In the genomic region with DNA sequence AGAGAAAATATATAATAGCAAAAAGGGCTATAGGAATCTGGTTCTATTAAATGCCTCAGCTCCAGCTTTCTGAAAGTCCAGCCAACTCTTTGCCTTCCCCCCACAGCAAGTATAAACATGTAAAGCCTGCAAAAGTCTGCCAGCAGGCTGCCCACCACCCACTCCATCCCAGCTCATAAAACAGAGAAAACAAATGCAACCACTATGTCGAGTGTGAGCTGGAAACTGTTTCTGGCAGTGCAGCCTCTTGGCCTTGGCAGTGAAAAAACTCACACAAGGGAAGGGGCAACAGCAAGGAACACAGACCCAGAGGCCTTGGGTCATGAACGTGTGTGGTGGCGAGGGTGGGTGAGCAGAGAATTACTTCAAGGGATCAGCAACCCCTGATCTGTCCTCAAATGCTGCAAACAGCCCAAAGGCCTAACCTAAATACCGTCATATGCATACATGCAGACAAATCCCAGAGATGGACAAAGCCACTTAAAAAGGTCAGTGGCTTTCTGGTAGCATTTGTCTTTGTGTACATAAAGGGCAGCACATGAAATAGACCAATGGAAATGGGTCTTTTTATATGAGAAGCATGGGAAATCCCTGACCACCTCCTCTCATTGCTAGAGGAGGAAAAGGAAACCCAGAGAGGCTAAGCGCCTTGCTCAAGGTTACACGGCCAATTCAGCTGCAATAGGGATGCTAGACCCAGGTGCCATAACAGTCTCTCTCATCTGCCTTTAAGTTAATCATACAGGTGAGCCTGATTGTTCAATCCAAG, we compare ENCODE assay signal across 21 cellular contexts.
DNase-seq lines count a peak whose midpoint lies in the region; ATAC-seq and TF ChIP-seq lines count a peak whose summit lies in the region.
"Had no signal": no experiment of that assay in that cellular context is flagged by ENCODE, and none has a peak within 500 bp of the region (broad histone marks: within the 10 kb centered on the region; RNA-seq: fewer than 3 reads in every experiment).

No MANE protein-coding gene starts in this region.

- H3K56ac ChIP-seq in H9 (ENCODE audit: insufficient read length, low read depth, low read length), result no peak overlapping the region

- H3K23ac ChIP-seq in H9 (ENCODE audit: insufficient read length, low read depth, low read length), result no peak overlapping the region

- H2AK5ac ChIP-seq in H9 (ENCODE audit: insufficient read length, low read length), result no peak overlapping the region

- H3K9me3 Mint-ChIP-seq in T-helper 2 cell treated with Interferon-gamma antibody and Interleukin-4, amounts not matched to agents 5 μg/mL and 100 μg/mL, for 36 hours, result no peaks in the 10 kb centered on the region
- H3K9me3 Mint-ChIP-seq in H9, result no peaks in the 10 kb centered on the region
- H3K9me3 Mint-ChIP-seq: mesothelial cell of epicardium; T-helper 1 cell treated with Interleukin-12 subunit alpha and Interleukin-12 subunit beta and Interleukin-4 antibody, amounts not matched to agents 30 μg/mL and 1 μg/mL, for 36 hours had no signal

- no peak overlapping the region for H3K4me3 Mint-ChIP-seq in T-helper 2 cell treated with Interferon-gamma antibody and Interleukin-4, amounts not matched to agents 5 μg/mL and 100 μg/mL, for 36 hours
- no peak overlapping the region for H3K4me3 Mint-ChIP-seq in H9
- H3K4me3 Mint-ChIP-seq: mesothelial cell of epicardium; T-helper 1 cell treated with Interleukin-12 subunit alpha and Interleukin-12 subunit beta and Interleukin-4 antibody, amounts not matched to agents 30 μg/mL and 1 μg/mL, for 36 hours had no signal

- H3K14ac ChIP-seq in H9 (ENCODE audit: insufficient read depth, low read length), result no peak overlapping the region

- H3K79me2 ChIP-seq in GM23248 (ENCODE audit: insufficient read depth), result no peaks in the 10 kb centered on the region
- H3K79me2 ChIP-seq in H9 (ENCODE audit: insufficient read depth, low read length), result no peaks in the 10 kb centered on the region

- H3K79me1 ChIP-seq in H9 (ENCODE audit: insufficient read depth, low read depth, low read length, poor library complexity, severe bottlenecking), result no peaks in the 10 kb centered on the region

- H3K4me1 Mint-ChIP-seq in T-helper 2 cell treated with Interferon-gamma antibody and Interleukin-4, amounts not matched to agents 5 μg/mL and 100 μg/mL, for 36 hours (ENCODE audit: low read depth), result peaks cover 27% of the 10 kb centered on the region
- H3K4me1 Mint-ChIP-seq in H9, result peaks cover 4 to 6% of the 10 kb centered on the region in 2 experiments

- no peak overlapping the region for H3K27ac Mint-ChIP-seq in T-helper 2 cell treated with Interferon-gamma antibody and Interleukin-4, amounts not matched to agents 5 μg/mL and 100 μg/mL, for 36 hours
- H3K27ac Mint-ChIP-seq in H9, result no peak overlapping the region
- H3K27ac Mint-ChIP-seq: mesothelial cell of epicardium had no signal

- H3K27me3 ChIP-seq in GM23248 (replicated peaks; ENCODE audit: insufficient read depth), result no peaks in the 10 kb centered on the region
- no peaks in the 10 kb centered on the region for H3K27me3 ChIP-seq in H9 (ENCODE audit: insufficient read depth, low read length)
- H3K27me3 ChIP-seq: BE2C had no signal

- H3K9me2 ChIP-seq in GM23248 (ENCODE audit: insufficient read depth), result no peaks in the 10 kb centered on the region

- DNase-seq in T-helper 2 cell treated with Interferon-gamma antibody and Interleukin-4, amounts not matched to agents 5 μg/mL and 100 μg/mL, for 36 hours (ENCODE audit: low spot score), result peak; percentile 20
- DNase-seq in T-helper 2 cell, result no peak
- DNase-seq in GM13976 (ENCODE audit: low spot score), result peak; percentile 69
- peak; percentile 24 for DNase-seq in fibroblast of villous mesenchyme (ENCODE audit: low read depth)
- no peak for DNase-seq in NCI-H2196 (lab: John Stamatoyannopoulos, UW; ENCODE audit: unreplicated experiment)
- DNase-seq in GM23248, result no peak
- DNase-seq in H9, result no peak
- DNase-seq: activated naive CD4-positive, alpha-beta T cell treated with Interleukin-2 at 50 U/mL for 16 hours; BE2C; Caco-2; effector CD8-positive, alpha-beta T cell; glutamatergic neuron; Karpas-422; NCI-H1105; NCI-H526; SIG-M5; stimulated activated CD4-positive, alpha-beta T cell treated with anti-CD3 and anti-CD28 coated beads, Interleukin-2, amount 100 ng/mL, for 48 hours had no signal

- in situ Hi-C loops in GM13976 (cut with MboI; ENCODE audit: low sequenced_read_pairs, unreplicated experiment) (loop anchor here (10.0 kb wide), 1 partner anchor 175 kb away; a partner anchor contains a TSS), GM23248 (cut with MboI) (no loop called here)

- H2BK15ac ChIP-seq in H9 (ENCODE audit: low read depth, low read length), result no peak overlapping the region

- H3K4me1 ChIP-seq in GM23248 (ENCODE audit: insufficient read depth) (no peaks in the 10 kb centered on the region), H9 (ENCODE audit: insufficient read depth, low read length) (no peaks in the 10 kb centered on the region)
- H3K4me1 ChIP-seq: BE2C, Caco-2 had no signal

- ATAC-seq in HG02798 (IDR thresholded peaks at IDR 0.05; ENCODE audit: poor library complexity, unreplicated experiment), result peak; percentile 46

- no peak for TF ChIP-seq CTCF in GM13976 (IDR thresholded peaks at IDR 0.05; ENCODE audit: borderline replicate concordance, control extremely low read depth, extremely low read depth, insufficient read depth, missing control alignments)
- no peak for TF ChIP-seq CTCF in fibroblast of villous mesenchyme (IDR thresholded peaks at IDR 0.05; ENCODE audit: insufficient read depth, low read depth, low read length)
- TF ChIP-seq CTCF in H9 (conservative IDR thresholded peaks at IDR 0.05), result no peak

- H3T11ph ChIP-seq in H9 (ENCODE audit: low read length), result no peak overlapping the region

- H3F3A ChIP-seq in GM23248 (ENCODE audit: insufficient read depth), result 0 out of 2 replicates have a peak, but pooled peaks cover 6% of the 10 kb centered on the region

- H3K9ac ChIP-seq in GM23248, result no peak overlapping the region
- H3K9ac ChIP-seq in H9 (ENCODE audit: extremely low read depth, insufficient read length, low read length), result no peak overlapping the region

- H3K18ac ChIP-seq in H9 (ENCODE audit: insufficient read length, low read depth, low read length), result no peak overlapping the region

- H3K36me3 ChIP-seq in GM23248 (ENCODE audit: low read depth), result no peaks in the 10 kb centered on the region
- H3K36me3 ChIP-seq: BE2C, prostate gland had no signal

- H2BK12ac ChIP-seq in H9 (ENCODE audit: insufficient read length, low read depth, low read length), result no peak overlapping the region

- H3K27ac ChIP-seq in GM23248 (no peak overlapping the region), H9 (ENCODE audit: insufficient read length, low read depth, low read length) (no peak overlapping the region)
- H3K27ac ChIP-seq: prostate gland had no signal

- H4K20me1 ChIP-seq in GM23248 (ENCODE audit: insufficient read depth), result no peaks in the 10 kb centered on the region
- no peaks in the 10 kb centered on the region for H4K20me1 ChIP-seq in H9 (ENCODE audit: control insufficient read depth, insufficient read depth, insufficient read length)

- no peaks in the 10 kb centered on the region for H3K23me2 ChIP-seq in H9 (ENCODE audit: insufficient read length, low read depth, low read length, poor library complexity, severe bottlenecking)

- H3K9me3 ChIP-seq in GM23248 (ENCODE audit: low read depth) (no peaks in the 10 kb centered on the region), H9 (ENCODE audit: control insufficient read depth, low read depth, low read length) (no peaks in the 10 kb centered on the region)
- H3K9me3 ChIP-seq: BE2C, Caco-2, prostate gland had no signal

- H3K27me3 Mint-ChIP-seq in T-helper 2 cell treated with Interferon-gamma antibody and Interleukin-4, amounts not matched to agents 5 μg/mL and 100 μg/mL, for 36 hours (ENCODE audit: low read depth), result no peaks in the 10 kb centered on the region
- no peaks in the 10 kb centered on the region; the same call in 1 of the 2 replicates for H3K27me3 Mint-ChIP-seq in H9 (ENCODE audit: low read depth)

- H3K4me3 ChIP-seq in fibroblast of villous mesenchyme (ENCODE audit: low read depth, low read length), result no peak overlapping the region
- H3K4me3 ChIP-seq in GM23248, result no peak overlapping the region
- H3K4me3 ChIP-seq: prostate gland had no signal

- no peak overlapping the region for H2AFZ ChIP-seq in GM23248
- H2AFZ ChIP-seq in H9 (ENCODE audit: low read length), result no peak overlapping the region

- H4K5ac ChIP-seq in H9 (ENCODE audit: insufficient read length, low read depth, low read length), result no peak overlapping the region

- no peak overlapping the region for H2BK5ac ChIP-seq in H9 (ENCODE audit: insufficient read length, low read length)

- WGBS in GM23248 (ENCODE audit: low coverage in 1 of 2, low lambda C conversion rate in 2 of 2, missing lambda C conversion rate in 2 of 2), 2 experiments, result 67 to 69% methylated on average over 6 of the region's 6 CpGs
- WGBS in H9 (ENCODE audit: extremely low coverage, insufficient read length, low lambda C conversion rate), result no CpG with 5 or more reads among the region's 6 CpGs

- no peak overlapping the region for H4K91ac ChIP-seq in H9 (ENCODE audit: insufficient read length, low read depth, low read length)

- no peak overlapping the region for H2BK20ac ChIP-seq in H9 (ENCODE audit: low read depth, low read length, poor library complexity, severe bottlenecking)

- H2BK120ac ChIP-seq in H9 (ENCODE audit: low read depth, low read length, poor library complexity, severe bottlenecking), result no peak overlapping the region

- no peak overlapping the region for H3K4me2 ChIP-seq in GM23248 (ENCODE audit: unreplicated experiment)
- no peak overlapping the region for H3K4me2 ChIP-seq in H9 (ENCODE audit: insufficient read depth, insufficient read length, low read length)

- H3K36me3 Mint-ChIP-seq in T-helper 2 cell treated with Interferon-gamma antibody and Interleukin-4, amounts not matched to agents 5 μg/mL and 100 μg/mL, for 36 hours (ENCODE audit: low read depth), result no peaks in the 10 kb centered on the region
- no peaks in the 10 kb centered on the region for H3K36me3 Mint-ChIP-seq in H9 (ENCODE audit: insufficient read depth in 1 of 3, low read depth in 3 of 3)
- H3K36me3 Mint-ChIP-seq: mesothelial cell of epicardium had no signal

- H4K8ac ChIP-seq in H9 (replicated peaks; ENCODE audit: insufficient read length, low read depth, low read length), result no peak overlapping the region

- H3K4ac ChIP-seq in H9 (ENCODE audit: low read depth, low read length), result no peak overlapping the region

Comparison
In these comparisons a context has a peak if more than half of its experiments do, and no peak if none do; other contexts are left out.
1. DNase-seq: peak in T-helper 2 cell treated with Interferon-gamma antibody and Interleukin-4, amounts not matched to agents 5 μg/mL and 100 μg/mL, for 36 hours (single experiment), GM13976 (single experiment) and fibroblast of villous mesenchyme (single experiment); none in T-helper 2 cell (0 of 5), NCI-H2196 (single experiment), GM23248 (single experiment) and H9 (single experiment).